Comparison of ENCODE assay signal across 8 cellular contexts in the genomic region with DNA sequence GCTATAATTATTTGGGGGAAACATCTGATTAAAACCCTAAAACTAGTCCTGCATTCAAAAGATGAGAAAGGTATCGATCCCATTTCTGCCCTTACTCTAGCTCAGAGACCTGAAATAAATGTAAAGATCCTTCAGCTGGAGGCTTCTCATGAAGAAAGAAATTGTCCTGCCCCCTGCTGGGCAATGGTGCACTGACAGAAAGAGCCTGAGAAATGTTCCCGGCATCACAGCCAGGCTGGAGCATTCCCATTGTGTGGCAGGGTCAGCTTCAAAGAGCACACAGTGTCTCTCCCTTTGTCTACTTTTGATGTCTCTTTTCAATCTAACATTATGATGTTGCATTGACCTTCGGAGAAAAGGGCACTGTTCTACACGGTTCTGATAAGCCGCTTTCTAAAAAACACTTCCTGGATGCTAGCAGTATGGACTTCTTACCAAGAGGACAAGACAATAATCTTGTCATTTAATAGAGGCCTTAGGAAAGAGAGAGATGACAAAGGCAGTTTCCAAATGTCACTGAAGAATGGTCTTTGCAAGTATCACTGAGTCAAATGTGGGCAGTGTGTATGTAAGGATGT.
A peak's percentile ranks its signal among the peaks of the same experiment; 100 is the strongest.
DNase-seq lines count a peak whose midpoint lies in the region; ATAC-seq and TF ChIP-seq lines count a peak whose summit lies in the region.

No MANE protein-coding gene starts in this region.

- H3F3A ChIP-seq in PC-9 (ENCODE audit: insufficient read depth, low read depth) = no peaks in the 10 kb centered on the region
- H3F3A ChIP-seq in neural cell (ENCODE audit: insufficient read depth, low read length, poor library complexity, severe bottlenecking) = no peaks in the 10 kb centered on the region

- peak; percentile 37 to 60 for DNase-seq in Caco-2
- DNase-seq in GM20000 (ENCODE audit: low spot score) = peak; percentile 14
- peak in 1 of 2 experiments; percentile 14 for DNase-seq in PC-9
- DNase-seq in fibroblast of gingiva (ENCODE audit: low read depth) = peak; percentile 17
- no peak for DNase-seq in activated naive CD4-positive, alpha-beta T cell treated with anti-CD3 and anti-CD28 coated beads, Interleukin-2, amount 10 ng/mL, durations not matched to agents 7 days and 5 days

- H3K9me3 ChIP-seq in Caco-2 (no peaks in the 10 kb centered on the region), PC-9 (ENCODE audit: insufficient read depth, low read depth) (no peaks in the 10 kb centered on the region), neural cell (ENCODE audit: low read length) (no peaks in the 10 kb centered on the region)

- no peaks in the 10 kb centered on the region for H3K4me1 ChIP-seq in Caco-2
- H3K4me1 ChIP-seq in PC-9 (replicated peaks; ENCODE audit: insufficient read depth) = no peaks in the 10 kb centered on the region

- no TSS peak for BruUV-seq in Caco-2 (replicated peaks; lab: Mats Ljungman, UMichigan)
- no TSS peak for BruUV-seq in PC-9 (replicated peaks; lab: Mats Ljungman, UMichigan)

- peaks cover 5% of the 10 kb centered on the region for H3K36me3 Mint-ChIP-seq in Caco-2 (ENCODE audit: insufficient read depth, unreplicated experiment)
- no peaks in the 10 kb centered on the region for H3K36me3 Mint-ChIP-seq in activated naive CD4-positive, alpha-beta T cell treated with anti-CD3 and anti-CD28 coated beads, Interleukin-2, amount 10 ng/mL, durations not matched to agents 7 days and 5 days

- H3K27me3 Mint-ChIP-seq in Caco-2 (ENCODE audit: insufficient read depth, unreplicated experiment) = no peaks in the 10 kb centered on the region
- H3K27me3 Mint-ChIP-seq in activated naive CD4-positive, alpha-beta T cell treated with anti-CD3 and anti-CD28 coated beads, Interleukin-2, amount 10 ng/mL, durations not matched to agents 7 days and 5 days = no peaks in the 10 kb centered on the region

- no peak overlapping the region for H3K27ac ChIP-seq in PC-9
- H3K27ac ChIP-seq in neural cell (ENCODE audit: low read length) = no peak overlapping the region

- intact Hi-C loops in Caco-2 (cut with micrococcal nuclease; ENCODE audit: unreplicated experiment) = loop anchor here (5.0 kb wide), 1 partner anchor 314 kb away; no protein-coding TSS in a partner anchor
- intact Hi-C loops in PC-9 (cut with micrococcal nuclease; ENCODE audit: unreplicated experiment) = no loop called here

- H3K36me3 ChIP-seq in Caco-2 (ENCODE audit: control insufficient read depth, insufficient read depth, low read length) (no peaks in the 10 kb centered on the region), PC-9 (ENCODE audit: low read depth) (no peaks in the 10 kb centered on the region), neural cell (ENCODE audit: insufficient read depth, low read length) (no peaks in the 10 kb centered on the region)

- H3K27ac Mint-ChIP-seq in Caco-2 (ENCODE audit: unreplicated experiment) = no peak overlapping the region
- H3K27ac Mint-ChIP-seq in activated naive CD4-positive, alpha-beta T cell treated with anti-CD3 and anti-CD28 coated beads, Interleukin-2, amount 10 ng/mL, durations not matched to agents 7 days and 5 days = no peak overlapping the region

- H4K20me1 ChIP-seq in PC-9 (ENCODE audit: insufficient read depth) = no peaks in the 10 kb centered on the region
- H4K20me1 ChIP-seq in neural cell (ENCODE audit: insufficient read depth) = no peaks in the 10 kb centered on the region

- peak; percentile 42 for TF ChIP-seq RAD21 in neural cell (conservative IDR thresholded peaks at IDR 0.05)

- POLR2A ChIA-PET in Caco-2 (lab: Charles Lee) = interaction anchor here (0.6 kb wide), 1 partner anchor 212 kb away, joined by 4 read pairs; no protein-coding TSS in a partner anchor
- POLR2A ChIA-PET in PC-9 (lab: Charles Lee; ENCODE audit: unreplicated experiment) = interaction anchor here (0.6 kb wide), 1 partner anchor 157 kb away, joined by 3 read pairs; no protein-coding TSS in a partner anchor

- TF ChIP-seq CTCF in Caco-2 (IDR thresholded peaks at IDR 0.05; ENCODE audit: insufficient read depth in 1 of 2, low read depth in 1 of 2, low read length in 1 of 2, severe bottlenecking in 1 of 2, unreplicated experiment in 1 of 2) (peak; percentile 66), GM20000 (IDR thresholded peaks at IDR 0.05; ENCODE audit: extremely low read depth, missing control alignments) (peak; percentile 20), PC-9 (conservative IDR thresholded peaks at IDR 0.05) (peak; percentile 68), neural cell (IDR thresholded peaks at IDR 0.05; ENCODE audit: poor library complexity, severe bottlenecking) (peak; percentile 50)

- H2AFZ ChIP-seq in PC-9 (no peak overlapping the region), neural cell (ENCODE audit: low read depth, low read length) (no peak overlapping the region)

- H3K4me2 ChIP-seq in PC-9 = no peak overlapping the region
- H3K4me2 ChIP-seq in neural cell (ENCODE audit: low read length) = no peak overlapping the region

- CTCF ChIA-PET in Caco-2 (lab: Charles Lee) = interaction anchor here (0.7 to 1.4 kb wide), 3 partner anchors 10 to 312 kb away, joined by 3 to 6 read pairs (median 5); no protein-coding TSS in a partner anchor
- CTCF ChIA-PET in PC-9 (lab: Charles Lee) = interaction anchor here (0.6 to 1.8 kb wide), 3 partner anchors 174 to 569 kb away, joined by 3 to 5 read pairs (median 4); no protein-coding TSS in a partner anchor
- CTCF ChIA-PET in activated naive CD4-positive, alpha-beta T cell treated with anti-CD3 and anti-CD28 coated beads, Interleukin-2, amount 10 ng/mL, durations not matched to agents 7 days and 5 days (lab: Charles Lee) = interaction anchor here (1.7 kb wide), 1 partner anchor 1217 kb away, joined by 7 read pairs; no protein-coding TSS in a partner anchor

- H3K4me3 Mint-ChIP-seq in Caco-2 (ENCODE audit: unreplicated experiment) = no peak overlapping the region
- H3K4me3 Mint-ChIP-seq in activated naive CD4-positive, alpha-beta T cell treated with anti-CD3 and anti-CD28 coated beads, Interleukin-2, amount 10 ng/mL, durations not matched to agents 7 days and 5 days = no peak overlapping the region

- peaks cover 6% of the 10 kb centered on the region for H3K4me1 Mint-ChIP-seq in Caco-2 (ENCODE audit: low read depth, unreplicated experiment)
- no peaks in the 10 kb centered on the region for H3K4me1 Mint-ChIP-seq in activated naive CD4-positive, alpha-beta T cell treated with anti-CD3 and anti-CD28 coated beads, Interleukin-2, amount 10 ng/mL, durations not matched to agents 7 days and 5 days

- no peak overlapping the region for H3K9ac ChIP-seq in neural cell (ENCODE audit: low read length)

- no peaks in the 10 kb centered on the region for H3K9me2 ChIP-seq in PC-9 (ENCODE audit: insufficient read depth)
- H3K9me2 ChIP-seq in neural cell (ENCODE audit: insufficient read depth, low read length) = no peaks in the 10 kb centered on the region

- ATAC-seq in GM21723 (IDR thresholded peaks at IDR 0.05; ENCODE audit: unreplicated experiment) (no peak), HG02970 (IDR thresholded peaks at IDR 0.05; ENCODE audit: low FRiP score, unreplicated experiment) (no peak)

- no peaks in the 10 kb centered on the region for H3K9me3 Mint-ChIP-seq in Caco-2 (ENCODE audit: unreplicated experiment)
- no peaks in the 10 kb centered on the region for H3K9me3 Mint-ChIP-seq in activated naive CD4-positive, alpha-beta T cell treated with anti-CD3 and anti-CD28 coated beads, Interleukin-2, amount 10 ng/mL, durations not matched to agents 7 days and 5 days

- no peak overlapping the region for H3K4me3 ChIP-seq in Caco-2 (ENCODE audit: low read depth, low read length)
- no peak overlapping the region for H3K4me3 ChIP-seq in PC-9
- no peak overlapping the region for H3K4me3 ChIP-seq in neural cell (ENCODE audit: low read length)

- H3K79me2 ChIP-seq in PC-9 (ENCODE audit: low read depth) (no peaks in the 10 kb centered on the region), neural cell (replicated peaks; ENCODE audit: insufficient read depth, low read length) (no peaks in the 10 kb centered on the region)

- no peak for TF ChIP-seq EP300 in neural cell (conservative IDR thresholded peaks at IDR 0.05; ENCODE audit: poor library complexity, severe bottlenecking)

- H3K27me3 ChIP-seq in Caco-2 (replicated peaks; ENCODE audit: control insufficient read depth, insufficient read depth, low read length) (no peaks in the 10 kb centered on the region), PC-9 (ENCODE audit: insufficient read depth, low read depth) (no peaks in the 10 kb centered on the region), neural cell (ENCODE audit: insufficient read depth, low read depth, low read length) (no peaks in the 10 kb centered on the region)

TF ChIP-seq in neural cell, 6 proteins besides CTCF, POLR2A, EP300 and RAD21:
- no peak for TF ChIP-seq POLR2AphosphoS5 (IDR thresholded peaks at IDR 0.05)
- TF ChIP-seq SMC3 (conservative IDR thresholded peaks at IDR 0.05; ENCODE audit: poor library complexity) = peak; percentile 30
